ENCODE assay signal across 34 cellular contexts in genomic region chr7:83324596-83324995, GRCh38.
"Had no signal": no experiment of that assay in that cellular context is flagged by ENCODE, and none has a peak within 500 bp of the region (broad histone marks: within the 10 kb centered on the region; RNA-seq: fewer than 3 reads in every experiment).

No MANE protein-coding gene starts in this region.

- DNase-seq: Karpas-422, Kasumi-1, KG1, MG63, MM.1S, MV-4-11, NCI-H1048, NCI-H1092, NCI-H1092 treated with DMSO at 0.1 percent for 48 hours, NCI-H1105, NCI-H1105 treated with DMSO at 0.1 percent for 48 hours, NCI-H1417, NCI-H1417 treated with DMSO at 0.1 percent for 48 hours, NCI-H1436, NCI-H1436 treated with DMSO at 0.1 percent for 48 hours, NCI-H146, NCI-H1694, NCI-H1694 treated with DMSO at 0.1 percent for 48 hours, NCI-H187, NCI-H187 treated with DMSO at 0.1 percent for 48 hours, NCI-H1930, NCI-H2029, NCI-H2029 treated with DMSO at 0.1 percent for 48 hours, NCI-H2081, NCI-H2081 treated with DMSO at 0.1 percent for 48 hours, NCI-H2107, NCI-H2171 treated with DMSO at 0.1 percent for 48 hours, NCI-H2227 treated with DMSO at 0.1 percent for 48 hours, NCI-H345, NCI-H446, NCI-H446 treated with DMSO at 0.1 percent for 48 hours, NCI-H510A, NCI-H510A treated with DMSO at 0.1 percent for 48 hours had no signal

- H3K9ac ChIP-seq: KMS-11 had no signal

- H3K4me2 ChIP-seq: KMS-11 had no signal

- H3K4me3 ChIP-seq: MG63 had no signal

- H3K36me3 ChIP-seq: MG63 had no signal

- H3K27ac ChIP-seq: KMS-11 had no signal

- H3K27me3 ChIP-seq: MG63 had no signal

- H3K9me3 ChIP-seq: MG63 had no signal
